14 cellular contexts compared by ENCODE assay signal in the genomic region with DNA sequence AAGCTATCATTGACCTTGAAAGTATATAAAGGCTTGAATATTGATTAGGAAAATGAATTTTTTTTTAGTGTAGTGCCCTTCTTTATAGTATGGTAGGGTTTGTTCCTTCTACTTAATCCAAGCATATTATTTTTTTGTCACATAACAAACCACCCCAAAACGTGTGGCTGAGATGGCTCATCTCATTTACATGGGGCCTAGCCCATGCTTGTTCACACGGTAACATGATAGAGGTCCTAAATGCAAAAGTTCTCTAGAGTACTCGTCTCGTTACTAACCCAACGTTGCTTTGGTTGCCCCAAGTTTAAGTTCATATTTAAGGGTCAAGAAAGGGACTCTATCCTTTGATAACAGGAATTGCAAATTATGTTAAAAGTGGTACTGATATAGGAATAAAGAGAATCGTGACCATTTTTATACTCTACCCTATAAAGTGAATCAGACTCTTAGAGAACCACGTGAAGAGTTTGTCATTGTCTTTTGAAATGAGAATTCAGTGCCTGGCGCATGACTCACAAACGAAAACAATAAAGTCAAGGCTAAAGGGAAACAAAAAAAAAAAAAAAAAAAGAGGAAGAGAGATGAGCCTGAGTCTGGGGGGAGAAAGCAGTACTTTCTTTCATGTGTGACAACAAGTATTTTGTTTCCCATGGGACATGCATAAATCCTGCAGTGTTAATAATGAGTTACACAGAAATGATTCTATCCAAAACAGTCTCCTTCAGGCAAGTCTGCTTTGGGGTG.
A peak's percentile ranks its signal among the peaks of the same experiment; 100 is the strongest.
DNase-seq lines count a peak whose midpoint lies in the region; ATAC-seq, FAIRE-seq and TF ChIP-seq lines count a peak whose summit lies in the region.
"Had no signal": no experiment of that assay in that cellular context is flagged by ENCODE, and none has a peak within 500 bp of the region (broad histone marks: within the 10 kb centered on the region; RNA-seq: fewer than 3 reads in every experiment).

No MANE protein-coding gene starts in this region.

- H3K9me3 ChIP-seq in gastrocnemius medialis, result no peaks in the 10 kb centered on the region
- H3K9me3 ChIP-seq: body of pancreas, ovary, transverse colon had no signal

- no peak overlapping the region for H3K4me3 ChIP-seq in GM12864 (ENCODE audit: low read depth, low read length)
- H3K4me3 ChIP-seq in gastrocnemius medialis, result no peak overlapping the region
- H3K4me3 ChIP-seq: body of pancreas, ovary, transverse colon had no signal

- DNase-seq in GM12864 (ENCODE audit: low read depth) (peak; percentile 26), GM20000 (ENCODE audit: low spot score) (peak; percentile 6), T1000 (lab: John Stamatoyannopoulos, UW) (peak; percentile 17), gastrocnemius medialis (no peak), epidermal melanocyte (ENCODE audit: insufficient read length, low spot score) (no peak), GM19239 (ENCODE audit: insufficient read length, low spot score) (no peak), GF-D8 (lab: John Stamatoyannopoulos, UW) (no peak)
- DNase-seq: body of pancreas, left colon, NCI-H2029, ovary, transverse colon had no signal

- H3K36me3 ChIP-seq in gastrocnemius medialis, result no peaks in the 10 kb centered on the region
- H3K36me3 ChIP-seq: ovary, transverse colon had no signal

- TF ChIP-seq CTCF in GM12864 (IDR thresholded peaks at IDR 0.05; ENCODE audit: low read depth, low read length, missing control alignments) (no peak), GM20000 (IDR thresholded peaks at IDR 0.05; ENCODE audit: extremely low read depth, missing control alignments) (no peak), gastrocnemius medialis (IDR thresholded peaks at IDR 0.05 in 4 of 5, conservative IDR thresholded peaks at IDR 0.05 in 1 of 5) (no peak)

- H3K27ac ChIP-seq in gastrocnemius medialis, result no peak overlapping the region
- H3K27ac ChIP-seq: body of pancreas, C4-2B, ovary, transverse colon had no signal

- in situ Hi-C loops in gastrocnemius medialis (cut with MboI; ENCODE audit: low sequenced_read_pairs in 4 of 4), result loop anchor here in 1 of 4 donors (25.0 kb wide), 1 partner anchor 104 kb away; no protein-coding TSS in a partner anchor

- H3K4me1 ChIP-seq in gastrocnemius medialis, result no peaks in the 10 kb centered on the region
- H3K4me1 ChIP-seq: body of pancreas, transverse colon had no signal

- no peaks in the 10 kb centered on the region for H3K27me3 ChIP-seq in gastrocnemius medialis
- H3K27me3 ChIP-seq: body of pancreas, ovary, transverse colon had no signal

- ATAC-seq in HG03432 (IDR thresholded peaks at IDR 0.05; ENCODE audit: unreplicated experiment), result peak; percentile 76
- no peak for ATAC-seq in gastrocnemius medialis
- ATAC-seq: body of pancreas, left colon had no signal

- FAIRE-seq in GM19239 (lab: Jason Lieb, UNC), result no peak

- no peak for TF ChIP-seq POLR2A in gastrocnemius medialis (IDR thresholded peaks at IDR 0.05)

- intact Hi-C loops in gastrocnemius medialis (cut with DNase I; ENCODE audit: low total_unique reads), result no loop called here

Comparison
In these comparisons a context has a peak if more than half of its experiments do, and no peak if none do; other contexts are left out.
1. DNase-seq: peak in GM12864 (single experiment), GM20000 (single experiment) and T1000 (single experiment); none in gastrocnemius medialis (0 of 2), epidermal melanocyte (single experiment), GM19239 (single experiment) and GF-D8 (single experiment).